ENCODE assay signal across 9 cellular contexts in genomic region chr2:42028571-42029148, GRCh38. TPM values are rescaled to one million over a fixed set of nuclear protein-coding genes. Genes with fewer than 3 reads are reported as not detected.
DNase-seq lines count a peak whose midpoint lies in the region; ATAC-seq, FAIRE-seq and TF ChIP-seq lines count a peak whose summit lies in the region.
"Had no signal": no experiment of that assay in that cellular context is flagged by ENCODE, and none has a peak within 500 bp of the region (broad histone marks: within the 10 kb centered on the region; RNA-seq: fewer than 3 reads in every experiment).

No MANE protein-coding gene starts in this region.

- WGBS in HepG2 (ENCODE audit: low lambda C conversion rate): 61% methylated on average over 8 of the region's 8 CpGs

- in situ Hi-C loops in HepG2 (cut with HindIII; ENCODE audit: extremely low pct_ligation_motif_present, low pct_unique_long_range_greater_than_20kb): no loop called here

- no peaks in the 10 kb centered on the region for H3K27me3 Mint-ChIP-seq in mesothelial cell of epicardium (ENCODE audit: low read depth)

- no peak overlapping the region for H3K4me3 Mint-ChIP-seq in mesothelial cell of epicardium

- POLR2A ChIA-PET in HepG2 (lab: Yijun Ruan, JAX): no interaction called here

- no peaks in the 10 kb centered on the region for H3K36me3 Mint-ChIP-seq in mesothelial cell of epicardium

- intact Hi-C loops in HepG2 (cut with micrococcal nuclease; ENCODE audit: unreplicated experiment): no loop called here

- H3K4me1 Mint-ChIP-seq in mesothelial cell of epicardium: peaks cover 78% of the 10 kb centered on the region

- no peak overlapping the region for H2AFZ ChIP-seq in HepG2 (ENCODE audit: low read length)

- CTCF ChIA-PET in HepG2 (lab: Yijun Ruan, JAX; ENCODE audit: low intra/inter-chr PET ratio, low total read pairs): no interaction called here

- no TSS peak for BruUV-seq in HepG2 (replicated peaks; lab: Mats Ljungman, UMichigan)

- no peaks in the 10 kb centered on the region for H3K79me2 ChIP-seq in HepG2 (ENCODE audit: insufficient read depth, low read length)

- no peaks in the 10 kb centered on the region for H3K36me3 ChIP-seq in HepG2 (replicated peaks in 1 of 2; ENCODE audit: control insufficient read depth in 1 of 2, insufficient read depth in 2 of 2, low read length in 2 of 2)

- no peak overlapping the region for H3K4me3 ChIP-seq in HepG2 (replicated peaks in 1 of 3; ENCODE audit: insufficient read depth in 1 of 3, low read depth in 2 of 3, low read length in 3 of 3)

- FAIRE-seq in HepG2 (lab: Jason Lieb, UNC): no peak

- no peak for TF ChIP-seq RAD21 in HepG2 (CRISPR knock-in tag; IDR thresholded peaks at IDR 0.05)

- TF ChIP-seq CTCF in mesothelial cell of epicardium (IDR thresholded peaks at IDR 0.05; ENCODE audit: unreplicated experiment): no peak
- no peak for TF ChIP-seq CTCF in HepG2 (CRISPR knock-in tag; IDR thresholded peaks at IDR 0.05)

- no peak for TF ChIP-seq POLR2A in HepG2 (IDR thresholded peaks at IDR 0.05; ENCODE audit: insufficient read depth in 1 of 2, low read depth in 2 of 2, low read length in 2 of 2)

- H3K27me3 ChIP-seq in HepG2 (ENCODE audit: control insufficient read depth in 1 of 2, insufficient read depth in 2 of 2, low read length in 2 of 2): peaks cover 12 to 67% of the 10 kb centered on the region in 2 experiments; a peak in 4 of 5 replicates

- no peaks in the 10 kb centered on the region for H3K9me3 Mint-ChIP-seq in mesothelial cell of epicardium

- H4K20me1 ChIP-seq in HepG2 (ENCODE audit: insufficient read depth, low read length): no peaks in the 10 kb centered on the region

- no peak overlapping the region for H3K27ac ChIP-seq in HepG2 (ENCODE audit: extremely low read length, insufficient read depth, low read length)

- no peaks in the 10 kb centered on the region for H3K9me3 ChIP-seq in HepG2 (ENCODE audit: low read length)

- peak; percentile 86 for ATAC-seq in GM18502 (IDR thresholded peaks at IDR 0.05; ENCODE audit: poor library complexity, unreplicated experiment)
- ATAC-seq in GM21717 (IDR thresholded peaks at IDR 0.05; ENCODE audit: unreplicated experiment): peak; percentile 73
- ATAC-seq in HG03571 (IDR thresholded peaks at IDR 0.05; ENCODE audit: unreplicated experiment): peak; percentile 84
- no peak for ATAC-seq in HepG2

- 0 out of 2 replicates have a peak, but pooled peaks cover 5% of the 10 kb centered on the region for H3K4me1 ChIP-seq in HepG2 (ENCODE audit: insufficient read depth, low read length)

- no peak overlapping the region for H3K4me2 ChIP-seq in HepG2 (ENCODE audit: low read depth, low read length)

- peak overlapping the region; percentile 88 for H3K27ac Mint-ChIP-seq in mesothelial cell of epicardium

- H3K9ac ChIP-seq in HepG2 (ENCODE audit: insufficient read depth, low read depth, low read length): no peak overlapping the region

- DNase-seq in mesothelial cell of epicardium (ENCODE audit: low spot score in 2 of 2, unreplicated experiment in 2 of 2) (no peak), NCI-H526 (lab: John Stamatoyannopoulos, UW) (no peak), HepG2 (ENCODE audit: low spot score) (no peak)
- no peak for DNase-seq in activated CD4-positive, alpha-beta T cell treated with anti-CD3 and anti-CD28 coated beads, Interleukin-2, amount 50 U/mL, for 4 hours
- no peak for DNase-seq in stimulated activated CD4-positive, alpha-beta T cell treated with anti-CD3 and anti-CD28 coated beads, Interleukin-15, amount 100 ng/mL, for 24 hours
- DNase-seq: DMS153 had no signal

- TF ChIP-seq EP300 in HepG2 (IDR thresholded peaks at IDR 0.05; ENCODE audit: low read depth in 2 of 2, low read length in 2 of 2) (no peak), HepG2 (CRISPR knock-in tag; IDR thresholded peaks at IDR 0.05; ENCODE audit: borderline replicate concordance) (no peak)

TF ChIP-seq in HepG2, 621 proteins besides CTCF, POLR2A, EP300 and RAD21 (continues in another document):
- TF ChIP-seq ZNF574 (CRISPR knock-in tag; IDR thresholded peaks at IDR 0.05): no peak
- no peak for TF ChIP-seq TOE1 (CRISPR knock-in tag; IDR thresholded peaks at IDR 0.05)
- no peak for TF ChIP-seq TIGD3 (CRISPR knock-in tag; IDR thresholded peaks at IDR 0.05; ENCODE audit: borderline replicate concordance)
- no peak for TF ChIP-seq NFKBIZ (CRISPR knock-in tag; IDR thresholded peaks at IDR 0.05)
- TF ChIP-seq TSC22D2 (CRISPR knock-in tag; IDR thresholded peaks at IDR 0.05; ENCODE audit: borderline replicate concordance): no peak
- no peak for TF ChIP-seq MTF1 (CRISPR knock-in tag; IDR thresholded peaks at IDR 0.05)
- no peak for TF ChIP-seq CENPX (CRISPR knock-in tag; IDR thresholded peaks at IDR 0.05)
- no peak for TF ChIP-seq ZNF225 (CRISPR knock-in tag; IDR thresholded peaks at IDR 0.05)
- TF ChIP-seq GLMP (CRISPR knock-in tag; IDR thresholded peaks at IDR 0.05; ENCODE audit: borderline replicate concordance): no peak
- no peak for TF ChIP-seq ATF7 (IDR thresholded peaks at IDR 0.05)
- TF ChIP-seq ATF7 (CRISPR knock-in tag; IDR thresholded peaks at IDR 0.05): no peak
- no peak for TF ChIP-seq ZNF556 (CRISPR knock-in tag; IDR thresholded peaks at IDR 0.05; ENCODE audit: borderline replicate concordance)

RNA-seq across cellular contexts. Expression of gene PKDCC, which starts 19.2 kb away (rescaled TPM):
- 112 to 131 TPM (median 123 TPM) in 3 replicates for total RNA-seq in mesothelial cell of epicardium
- 28.5 and 52.6 TPM in 2 replicates for total RNA-seq in HepG2 (2016; rRNA removed; fragmentation: Illumina TruSeq; extraction: Trizol)
- 29.8 and 32.7 TPM in 2 replicates for total RNA-seq in HepG2 (2016; cell fraction: cytosol; rRNA removed; fragmentation: Illumina TruSeq; extraction: Trizol; ENCODE audit: low read depth)
- total RNA-seq in HepG2 (2016; cell fraction: insoluble cytoplasmic fraction; rRNA removed; fragmentation: Illumina TruSeq; extraction: Trizol): 26.0 and 48.3 TPM in 2 replicates
- total RNA-seq in HepG2 (2016; cell fraction: membrane; rRNA removed; fragmentation: Illumina TruSeq; extraction: Trizol): 54.4 and 56.9 TPM in 2 replicates
- 54.4 and 55.1 TPM in 2 replicates for total RNA-seq in HepG2 (2016; cell fraction: nucleus; rRNA removed; fragmentation: Illumina TruSeq; extraction: Trizol)
- polyA plus RNA-seq in HepG2 (2011; rRNA removed): 58.8 and 61.3 TPM in 2 replicates
- polyA plus RNA-seq in HepG2 (2011; cell fraction: cytosol; rRNA removed): 38.5 and 60.7 TPM in 2 replicates
- polyA plus RNA-seq in HepG2 (2011; cell fraction: nucleus; rRNA removed): 143 and 171 TPM in 2 replicates
- 40.4 and 41.4 TPM in 2 replicates for polyA plus RNA-seq in HepG2 (2012)
- 17.4 and 18.8 TPM in 2 replicates for polyA plus RNA-seq in HepG2 (2016; cell fraction: cytosol; fragmentation: Illumina TruSeq; extraction: Trizol; ENCODE audit: low read depth)
- 22.6 and 27.6 TPM in 2 replicates for polyA plus RNA-seq in HepG2 (2016; cell fraction: insoluble cytoplasmic fraction; fragmentation: Illumina TruSeq; extraction: Trizol; ENCODE audit: low read depth)
- polyA plus RNA-seq in HepG2 (2016; cell fraction: membrane; fragmentation: Illumina TruSeq; extraction: Trizol; ENCODE audit: low read depth): 33.9 and 35.9 TPM in 2 replicates
- 102 and 113 TPM in 2 replicates for polyA plus RNA-seq in HepG2 (2016; cell fraction: nucleus; fragmentation: Illumina TruSeq; extraction: Trizol; ENCODE audit: insufficient read depth, low read depth)
- polyA minus RNA-seq in HepG2 (2011; rRNA and poly(A)+ RNA removed; ENCODE audit: low replicate concordance): 71.1 and 76.2 TPM in 2 replicates
- 18.8 and 24.4 TPM in 2 replicates for polyA minus RNA-seq in HepG2 (2011; cell fraction: cytosol; rRNA and poly(A)+ RNA removed)
- polyA minus RNA-seq in HepG2 (2011; cell fraction: nucleus; rRNA and poly(A)+ RNA removed): 23.2 and 26.8 TPM in 2 replicates
